Comparison of ENCODE assay signal across 9 cellular contexts in the genomic region with DNA sequence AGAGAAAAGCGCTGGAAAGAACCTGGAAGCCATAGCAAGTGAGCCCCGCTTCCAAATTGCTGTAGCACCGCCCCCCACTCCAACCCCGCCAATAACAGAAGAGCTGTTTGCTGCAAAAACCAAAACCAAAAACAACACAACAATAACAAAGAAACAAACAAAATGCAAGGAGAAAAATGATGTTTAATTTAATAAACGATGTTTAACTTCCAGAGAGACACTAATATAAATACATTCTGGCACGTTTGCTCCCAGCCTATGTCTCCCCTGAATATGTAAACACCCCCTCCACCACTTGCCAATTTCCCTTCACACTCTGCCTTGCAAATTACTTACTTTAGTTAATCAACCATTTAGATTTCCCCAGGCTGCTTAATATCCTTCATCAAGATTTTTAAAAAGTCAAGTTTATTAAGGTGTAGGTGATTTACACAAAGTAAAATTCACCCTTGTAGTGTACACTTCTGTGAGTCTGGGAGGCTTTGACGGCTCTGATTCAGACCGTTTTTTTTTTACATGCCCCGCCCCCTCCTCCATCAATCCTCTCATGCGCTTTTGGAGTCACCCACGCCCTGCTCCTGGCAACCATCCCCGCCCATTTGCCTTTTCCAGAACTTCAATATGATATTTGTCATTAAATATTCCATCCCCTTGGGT. TPM values are rescaled to one million over a fixed set of nuclear protein-coding genes. Genes with fewer than 3 reads are reported as not detected.
DNase-seq lines count a peak whose midpoint lies in the region; ATAC-seq and FAIRE-seq lines count a peak whose summit lies in the region.
"Had no signal": no experiment of that assay in that cellular context is flagged by ENCODE, and none has a peak within 500 bp of the region (broad histone marks: within the 10 kb centered on the region; RNA-seq: fewer than 3 reads in every experiment).

No MANE protein-coding gene starts in this region.

- peak overlapping the region in 17 of 21 experiments; percentile 47 to 86 (median 75) for H3K27ac ChIP-seq in skin epidermis
- H3K27ac ChIP-seq: VCaP had no signal

- in situ Hi-C loops in SK-MEL-5 (cut with HindIII; ENCODE audit: low pct_unique_long_range_greater_than_20kb, low sequenced_read_pairs), result no loop called here

- FAIRE-seq in HTR-8/SVneo (lab: Jason Lieb, UNC), result no peak

- no peak for ATAC-seq in HG03045 (IDR thresholded peaks at IDR 0.05; ENCODE audit: unreplicated experiment)
- no peak for ATAC-seq in GM18517 (IDR thresholded peaks at IDR 0.05; ENCODE audit: unreplicated experiment)

- peak overlapping the region; percentile 32 to 61 (median 52) for H3K4me3 ChIP-seq in skin epidermis

- DNase-seq in COR-L47 (lab: John Stamatoyannopoulos, UW) (peak; percentile 49), HTR-8/SVneo (ENCODE audit: insufficient read length, low spot score) (peak; percentile 49), SK-MEL-5 (ENCODE audit: low read depth, low spot score) (peak; percentile 78), cerebellum (ENCODE audit: low spot score) (peak; percentile 50), iris pigment epithelial cell (ENCODE audit: low read depth) (peak; percentile 61)

RNA-seq across cellular contexts. Expression of a gene that starts 0.5 kb away (rescaled TPM):
- 51.7 and 64.5 TPM in 2 replicates for total RNA-seq in SK-MEL-5 (2014; rRNA removed; shearing (Covaris generic))
- polyA plus RNA-seq in SK-MEL-5 (2015; cell fraction: cytosol; rRNA removed), result 32.1 and 53.6 TPM in 2 replicates
- polyA plus RNA-seq in SK-MEL-5 (2015; cell fraction: nucleus; rRNA removed), result 10.1 and 10.5 TPM in 2 replicates
- total RNA-seq in cerebellum, result 11.5 TPM

RNA-seq across cellular contexts. Expression of a gene that starts 19.4 kb away (rescaled TPM):
- total RNA-seq in SK-MEL-5 (2014; rRNA removed; shearing (Covaris generic)), result not detected in 2 replicates
- polyA plus RNA-seq in SK-MEL-5 (2015; cell fraction: cytosol; rRNA removed), result 1.1 TPM in 1 of 2 replicates, not detected in the other
- polyA plus RNA-seq in SK-MEL-5 (2015; cell fraction: nucleus; rRNA removed), result 7.0 TPM in 1 of 2 replicates, not detected in the other
- total RNA-seq in cerebellum, result 5.6 TPM

RNA-seq across cellular contexts. Expression of a gene that starts 44.2 kb away (rescaled TPM):
- 4.9 and 5.8 TPM in 2 replicates for total RNA-seq in SK-MEL-5 (2014; rRNA removed; shearing (Covaris generic))
- polyA plus RNA-seq in SK-MEL-5 (2015; cell fraction: cytosol; rRNA removed), result 3.2 and 5.1 TPM in 2 replicates
- polyA plus RNA-seq in SK-MEL-5 (2015; cell fraction: nucleus; rRNA removed), result 9.0 and 11.9 TPM in 2 replicates
- total RNA-seq in cerebellum, result 3.0 TPM

RNA-seq across cellular contexts. Expression of a gene that starts 48.8 kb away (rescaled TPM):
- total RNA-seq in SK-MEL-5 (2014; rRNA removed; shearing (Covaris generic)), result 9.0 and 11.2 TPM in 2 replicates
- 9.5 and 15.4 TPM in 2 replicates for polyA plus RNA-seq in SK-MEL-5 (2015; cell fraction: cytosol; rRNA removed)
- polyA plus RNA-seq in SK-MEL-5 (2015; cell fraction: nucleus; rRNA removed), result 8.6 and 30.4 TPM in 2 replicates
- 16.6 TPM for total RNA-seq in cerebellum

RNA-seq across cellular contexts. Expression of a gene that starts 48.9 kb away (rescaled TPM):
- 235 and 237 TPM in 2 replicates for total RNA-seq in SK-MEL-5 (2014; rRNA removed; shearing (Covaris generic))
- polyA plus RNA-seq in SK-MEL-5 (2015; cell fraction: cytosol; rRNA removed), result 168 and 212 TPM in 2 replicates
- 172 and 176 TPM in 2 replicates for polyA plus RNA-seq in SK-MEL-5 (2015; cell fraction: nucleus; rRNA removed)
- total RNA-seq in cerebellum, result 59.0 TPM
